In the genomic region with DNA sequence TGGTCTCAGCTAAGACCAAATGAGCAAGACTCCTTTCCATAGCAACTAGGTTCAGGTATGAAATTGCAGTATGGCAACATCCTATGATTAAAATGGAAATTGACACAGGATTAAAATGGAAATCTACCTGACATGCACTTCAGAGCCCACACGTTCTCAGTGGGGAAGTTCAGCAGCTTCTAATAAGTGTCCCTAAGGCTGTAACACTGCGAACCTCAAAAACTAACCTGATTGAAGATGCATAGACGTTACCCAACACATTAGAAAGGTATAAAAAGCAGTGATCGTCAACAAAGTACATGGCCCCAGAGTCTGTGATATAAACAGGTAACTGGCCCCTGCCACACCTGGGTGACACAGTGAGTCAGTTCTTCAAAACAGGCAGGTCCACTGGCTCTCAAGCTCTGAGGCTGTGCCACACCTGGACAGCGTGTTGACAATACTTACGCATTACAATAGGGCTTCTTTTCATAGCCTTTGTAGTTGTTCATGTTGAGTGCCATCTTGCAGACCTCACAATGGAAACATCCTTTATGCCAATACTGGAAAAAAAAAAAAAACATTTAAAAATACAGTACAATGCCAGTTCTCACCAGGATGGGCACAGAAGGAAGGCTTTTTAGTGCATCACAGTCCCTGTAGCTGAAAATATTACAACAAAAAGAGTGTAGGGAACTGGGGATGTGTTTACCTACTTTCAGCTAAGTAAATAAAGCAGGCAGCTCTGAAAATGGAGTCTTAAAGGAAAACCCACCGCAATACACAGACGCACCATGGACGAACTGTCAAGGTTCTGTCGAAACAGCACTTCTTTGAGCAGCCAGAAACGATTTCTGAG, we compare ENCODE assay signal across 9 cellular contexts.
DNase-seq lines count a peak whose midpoint lies in the region; ATAC-seq lines count a peak whose summit lies in the region.
"Had no signal": no experiment of that assay in that cellular context is flagged by ENCODE, and none has a peak within 500 bp of the region (broad histone marks: within the 10 kb centered on the region; RNA-seq: fewer than 3 reads in every experiment).

No MANE protein-coding gene starts in this region.

- H3K9ac ChIP-seq in neuronal stem cell (ENCODE audit: low read depth, low read length, poor library complexity): no peak overlapping the region

- H3K4me1 ChIP-seq in neuronal stem cell (ENCODE audit: control insufficient read depth in 2 of 2, insufficient read depth in 1 of 2, low read depth in 1 of 2, low read length in 2 of 2): peaks cover 11 to 17% of the 10 kb centered on the region in 2 donors

- in situ Hi-C loops in G401 (cut with HindIII; ENCODE audit: low sequenced_read_pairs): no loop called here

- no peak overlapping the region for H3K4ac ChIP-seq in neuronal stem cell (ENCODE audit: low read length)

- H3K36me3 ChIP-seq in neuronal stem cell (replicated peaks in 1 of 2; ENCODE audit: control insufficient read depth in 2 of 2, insufficient read depth in 2 of 2, low read length in 2 of 2): peaks cover 0 to 3% of the 10 kb centered on the region in 2 donors

- H3K27ac ChIP-seq in epithelial cell of prostate (peak overlapping the region; percentile 63), neuronal stem cell (replicated peaks; ENCODE audit: low read length) (no peak overlapping the region)

- H3K9me3 ChIP-seq in neuronal stem cell (replicated peaks in 1 of 2; ENCODE audit: control insufficient read depth in 2 of 2, insufficient read depth in 1 of 2, low read depth in 1 of 2, low read length in 2 of 2): no peaks in the 10 kb centered on the region

- peak overlapping the region; percentile 59 to 99 for H3K4me3 ChIP-seq in neuronal stem cell (ENCODE audit: low read length in 2 of 2)

- no peak overlapping the region for H3K14ac ChIP-seq in neuronal stem cell (ENCODE audit: low read length)

- H3K18ac ChIP-seq in neuronal stem cell (ENCODE audit: low read length): no peak overlapping the region

- peak; percentile 62 for DNase-seq in G401 (ENCODE audit: low spot score)
- DNase-seq in NCI-H526 treated with DMSO at 0.1 percent for 48 hours (lab: John Stamatoyannopoulos, UW): peak; percentile 43
- no peak for DNase-seq in epithelial cell of prostate (ENCODE audit: low read depth, low spot score)
- no peak for DNase-seq in neuronal stem cell (ENCODE audit: low spot score)
- no peak for DNase-seq in NCI-H82 (lab: John Stamatoyannopoulos, UW)
- DNase-seq in RKO (ENCODE audit: low spot score): no peak
- DNase-seq: cortex of kidney had no signal

- no peak overlapping the region for H2BK5ac ChIP-seq in neuronal stem cell (ENCODE audit: low read length)

- H3K4me2 ChIP-seq in neuronal stem cell (ENCODE audit: insufficient read depth, low read length, poor library complexity, severe bottlenecking): peak overlapping the region; percentile 97

- no peak for ATAC-seq in GM19351 (IDR thresholded peaks at IDR 0.05; ENCODE audit: unreplicated experiment)
- ATAC-seq in HG03097 (IDR thresholded peaks at IDR 0.05; ENCODE audit: low FRiP score, unreplicated experiment): no peak

- H2AFZ ChIP-seq in neuronal stem cell (ENCODE audit: low read length): peak overlapping the region; percentile 94

- H2BK15ac ChIP-seq in neuronal stem cell (ENCODE audit: low read length): no peak overlapping the region

- H2BK12ac ChIP-seq in neuronal stem cell (ENCODE audit: low read length): no peak overlapping the region

- peaks cover 2% of the 10 kb centered on the region for H3K79me1 ChIP-seq in neuronal stem cell (ENCODE audit: low read depth, low read length)

- H4K91ac ChIP-seq in neuronal stem cell (ENCODE audit: low read depth, low read length, poor library complexity): no peak overlapping the region

- peaks cover 0 to 9% (median 0%) of the 10 kb centered on the region in 3 experiments for H3K27me3 ChIP-seq in neuronal stem cell (ENCODE audit: control insufficient read depth in 3 of 3, insufficient read depth in 3 of 3, low read depth in 1 of 3, low read length in 3 of 3)

- WGBS in neuronal stem cell (ENCODE audit: extremely low coverage in 2 of 2, insufficient read length in 2 of 2, insufficient replicate concordance in 1 of 2), 2 donors: no CpG with 5 or more reads among the region's 11 CpGs

- no peak overlapping the region for H2AK5ac ChIP-seq in neuronal stem cell (ENCODE audit: low read depth, low read length)

- no peak overlapping the region for H3K23ac ChIP-seq in neuronal stem cell (ENCODE audit: low read depth, low read length, poor library complexity)

- no peak overlapping the region for H4K8ac ChIP-seq in neuronal stem cell (ENCODE audit: low read depth, low read length)

- no peak overlapping the region for H2BK120ac ChIP-seq in neuronal stem cell (ENCODE audit: low read depth, low read length)

Comparison
In these comparisons a context has a peak if more than half of its experiments do, and no peak if none do; other contexts are left out.
1. DNase-seq: peak in G401 (single experiment) and NCI-H526 treated with DMSO at 0.1 percent for 48 hours (single experiment); none in epithelial cell of prostate (single experiment), neuronal stem cell (single experiment), NCI-H82 (single experiment) and RKO (single experiment).